ENCODE assay signal across 1 cellular context in genomic region chr16:1645914-1646525, GRCh38.
TF ChIP-seq lines count a peak whose summit lies in the region.

No MANE protein-coding gene starts in this region.

TF ChIP-seq in K562, 482 proteins besides CTCF, POLR2A, EP300 and RAD21 (continued from another document and continues in another):
- TF ChIP-seq CLOCK (CRISPR knock-in tag; IDR thresholded peaks at IDR 0.05; ENCODE audit: borderline replicate concordance) (no peak), SP2 (IDR thresholded peaks at IDR 0.05; ENCODE audit: extremely low read depth, low read depth, low read length, poor library complexity, severe bottlenecking) (no peak), SREBF1 (IDR thresholded peaks at IDR 0.05; ENCODE audit: borderline replicate concordance, low read depth, low read length) (no peak), GABPA (tag; conservative IDR thresholded peaks at IDR 0.05; ENCODE audit: low read depth) (no peak), RFX7 (CRISPR knock-in tag; IDR thresholded peaks at IDR 0.05) (no peak), CREM (IDR thresholded peaks at IDR 0.05; ENCODE audit: low read depth) (0 out of 2 replicates have a peak, but pooled peaks have one; percentile 19), HNRNPH1 (optimal IDR thresholded peaks at IDR 0.05; ENCODE audit: low read depth, low read length) (no peak), RERE (CRISPR knock-in tag; IDR thresholded peaks at IDR 0.05; ENCODE audit: borderline replicate concordance) (no peak), RFX5 (IDR thresholded peaks at IDR 0.05; ENCODE audit: low read depth, low read length) (no peak), NR2C2 (CRISPR knock-in tag; IDR thresholded peaks at IDR 0.05) (no peak), NR2C2 (tag; IDR thresholded peaks at IDR 0.05) (0 out of 2 replicates have a peak, but pooled peaks have one; percentile 22), DIDO1 (tag; IDR thresholded peaks at IDR 0.05; ENCODE audit: low read depth) (no peak), PURB (CRISPR knock-in tag; IDR thresholded peaks at IDR 0.05; ENCODE audit: low read depth) (no peak), ZNF592 (IDR thresholded peaks at IDR 0.05) (peak; percentile 93), MCM5 (IDR thresholded peaks at IDR 0.05; ENCODE audit: low read depth) (no peak), CHD4 (IDR thresholded peaks at IDR 0.05; ENCODE audit: insufficient read depth, insufficient replicate concordance, low read depth, low read length, poor library complexity, severe bottlenecking) (no peak), C11orf30 (IDR thresholded peaks at IDR 0.05; ENCODE audit: low read depth) (peak; percentile 93), JUN (IDR thresholded peaks at IDR 0.05; ENCODE audit: borderline replicate concordance, low read depth, low read length) (peak; percentile 53; the same call in 1 of the 2 replicates), JUN (CRISPR knock-in tag; IDR thresholded peaks at IDR 0.05; ENCODE audit: borderline replicate concordance) (no peak), MTA1 (IDR thresholded peaks at IDR 0.05; ENCODE audit: borderline replicate concordance) (0 out of 2 replicates have a peak, but pooled peaks have one; percentile 54), NFYB (IDR thresholded peaks at IDR 0.05; ENCODE audit: extremely low read depth, insufficient read length) (no peak), RBFOX2 (IDR thresholded peaks at IDR 0.05; ENCODE audit: low read depth, low read length) (no peak), ETV1 (tag; conservative IDR thresholded peaks at IDR 0.05; ENCODE audit: low read depth) (peak; percentile 15; the same call in 1 of the 2 replicates), ARNT (IDR thresholded peaks at IDR 0.05) (no peak), CHAMP1 (IDR thresholded peaks at IDR 0.05) (no peak), XRCC3 (IDR thresholded peaks at IDR 0.05) (no peak), PATZ1 (CRISPR knock-in tag; IDR thresholded peaks at IDR 0.05; ENCODE audit: borderline replicate concordance) (no peak), XRCC5 (IDR thresholded peaks at IDR 0.05; ENCODE audit: low read depth, low read length) (no peak), ZNF3 (CRISPR knock-in tag; IDR thresholded peaks at IDR 0.05) (no peak), KDM2B (CRISPR knock-in tag; IDR thresholded peaks at IDR 0.05) (no peak), ZNF449 (CRISPR knock-in tag; IDR thresholded peaks at IDR 0.05) (no peak), PTBP1 (IDR thresholded peaks at IDR 0.05; ENCODE audit: low read depth, low read length) (no peak), ZNF79 (CRISPR knock-in tag; IDR thresholded peaks at IDR 0.05; ENCODE audit: low read depth) (no peak), EZH2 (IDR thresholded peaks at IDR 0.05; ENCODE audit: borderline replicate concordance, low read depth, low read length) (no peak), AFF4 (CRISPR knock-in tag; IDR thresholded peaks at IDR 0.05) (no peak), FOXA1 (IDR thresholded peaks at IDR 0.05; ENCODE audit: borderline replicate concordance) (no peak), FOXJ3 (CRISPR knock-in tag; IDR thresholded peaks at IDR 0.05) (no peak)
